ENCODE assay signal across 8 cellular contexts in the genomic region with DNA sequence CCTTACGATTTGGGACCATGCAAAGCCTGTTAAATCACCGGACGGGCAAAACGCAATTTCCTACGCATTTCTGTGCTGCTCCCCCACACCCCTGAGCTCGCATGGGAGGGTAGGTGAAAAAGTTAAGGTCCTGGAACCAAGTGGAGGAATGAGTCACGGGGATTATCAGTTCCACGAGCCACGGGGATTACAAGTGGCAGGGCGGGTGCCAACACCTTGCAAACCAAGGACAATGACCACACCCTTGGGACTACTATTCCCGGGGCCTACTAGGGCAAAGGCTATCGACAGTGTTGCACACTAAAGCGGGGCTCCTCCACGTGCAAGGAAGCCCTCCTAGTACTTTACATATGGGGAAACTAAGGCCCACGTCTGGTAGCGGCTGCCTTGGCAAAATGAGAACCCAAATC. TPM values are rescaled to one million over a fixed set of nuclear protein-coding genes. Genes with fewer than 3 reads are reported as not detected.
A peak's percentile ranks its signal among the peaks of the same experiment; 100 is the strongest.
DNase-seq lines count a peak whose midpoint lies in the region; ATAC-seq, FAIRE-seq and TF ChIP-seq lines count a peak whose summit lies in the region.

No MANE protein-coding gene starts in this region.

- H3K36me3 Mint-ChIP-seq in CD4-positive, CD25-positive, alpha-beta regulatory T cell = peaks cover 35% of the 10 kb centered on the region

- H3K79me2 ChIP-seq in GM12878 (ENCODE audit: control insufficient read depth, insufficient read depth, low read length) = peaks cover 25% of the 10 kb centered on the region

- peak overlapping the region; percentile 86 for H3K27ac ChIP-seq in CD4-positive, CD25-positive, alpha-beta regulatory T cell (ENCODE audit: insufficient read depth, low read length, poor library complexity, severe bottlenecking)
- H3K27ac ChIP-seq in GM12878 (ENCODE audit: control insufficient read depth, insufficient read depth) (peak overlapping the region; percentile 74), skin epidermis (peak overlapping the region in 20 of 21 experiments; percentile 65 to 97 (median 90))

- CTCF ChIA-PET in GM12878 (lab: Yijun Ruan, JAX) = interaction anchor here (0.8 to 1.7 kb wide), 5 partner anchors 16 to 428 kb away, joined by 3 to 5 read pairs (median 4); partner anchors contain the start of gene TGOLN2

- intact Hi-C loops in GM12878 (cut with micrococcal nuclease; ENCODE audit: unreplicated experiment) = loop anchor here (1.0 to 2.0 kb wide), 2 partner anchors 26 to 185 kb away; partner anchors contain the start of gene MAT2A

- no peak for TF ChIP-seq POLR2A in GM12878 (IDR thresholded peaks at IDR 0.05; ENCODE audit: low read depth, low read length)

- RAD21 ChIA-PET in GM12878 (lab: Charles Lee; ENCODE audit: unreplicated experiment) = interaction anchor here (0.6 to 1.8 kb wide), 10 partner anchors 23 to 413 kb away, joined by 3 to 9 read pairs (median 3); partner anchors contain the start of genes SH2D6 and TGOLN2

- ATAC-seq in CD4-positive, CD25-positive, alpha-beta regulatory T cell (ENCODE audit: low read depth in 2 of 2) = no peak
- ATAC-seq in GM21717 (IDR thresholded peaks at IDR 0.05; ENCODE audit: unreplicated experiment) (peak; percentile 14), GM12878 (peak; percentile 35)

- H3K9ac ChIP-seq in GM12878 (ENCODE audit: control insufficient read depth, insufficient read depth, low read length) = peak overlapping the region; percentile 94

- DNase-seq in CD4-positive, CD25-positive, alpha-beta regulatory T cell = peak in 1 of 3 donors; percentile 3
- DNase-seq in NCI-H69 (lab: John Stamatoyannopoulos, UW) (peak; percentile 24), GM12878 (ENCODE audit: low read depth, low spot score) (no peak), NCI-H187 treated with DMSO at 0.1 percent for 48 hours (lab: John Stamatoyannopoulos, UW) (no peak), GF-D8 (lab: John Stamatoyannopoulos, UW) (no peak)

- TF ChIP-seq RAD21 in GM12878 (IDR thresholded peaks at IDR 0.05; ENCODE audit: insufficient read depth, low read depth, low read length) = no peak

- no peaks in the 10 kb centered on the region for H3K9me3 ChIP-seq in CD4-positive, CD25-positive, alpha-beta regulatory T cell (ENCODE audit: control insufficient read depth in 2 of 2, low read length in 2 of 2)
- no peaks in the 10 kb centered on the region for H3K9me3 ChIP-seq in GM12878 (replicated peaks; ENCODE audit: control insufficient read depth, insufficient read depth, low read length)
- no peaks in the 10 kb centered on the region for H3K9me3 ChIP-seq in iPS-18c (ENCODE audit: control insufficient read depth, insufficient read depth, low read length)

- TSS peak; percentile 85 for BruUV-seq in GM12878 (replicated peaks; lab: Mats Ljungman, UMichigan)

- peak overlapping the region; percentile 96 to 99 (median 98) for H3K4me3 Mint-ChIP-seq in CD4-positive, CD25-positive, alpha-beta regulatory T cell

- peaks cover 40% of the 10 kb centered on the region for H3K4me1 ChIP-seq in CD4-positive, CD25-positive, alpha-beta regulatory T cell (ENCODE audit: control insufficient read depth, insufficient read depth, low read length, poor library complexity, severe bottlenecking)
- peaks cover 4% of the 10 kb centered on the region for H3K4me1 ChIP-seq in GM12878 (ENCODE audit: control insufficient read depth, insufficient read depth, low read length)

- H3K27ac Mint-ChIP-seq in CD4-positive, CD25-positive, alpha-beta regulatory T cell = peak overlapping the region; percentile 97 to 99 (median 98)

- H4K20me1 ChIP-seq in GM12878 (ENCODE audit: control insufficient read depth, insufficient read depth) = no peaks in the 10 kb centered on the region

- in situ Hi-C loops in GM12878 (cut with MboI) = no loop called here

- WGBS in GM12878 (ENCODE audit: insufficient coverage, insufficient replicate concordance, low lambda C conversion rate, missing lambda C conversion rate) = 3% methylated on average over 16 of the region's 16 CpGs

- no peak for FAIRE-seq in GM12878 (lab: Jason Lieb, UNC)

- H3K27me3 Mint-ChIP-seq in CD4-positive, CD25-positive, alpha-beta regulatory T cell = no peaks in the 10 kb centered on the region

- H3K27me3 ChIP-seq in CD4-positive, CD25-positive, alpha-beta regulatory T cell (ENCODE audit: control insufficient read depth, insufficient read depth, low read length) = no peaks in the 10 kb centered on the region
- H3K27me3 ChIP-seq in GM12878 (replicated peaks in 1 of 2; ENCODE audit: control insufficient read depth in 2 of 2, insufficient read depth in 2 of 2, low read length in 1 of 2) = no peaks in the 10 kb centered on the region

- no peak for TF ChIP-seq EP300 in GM12878 (IDR thresholded peaks at IDR 0.05; ENCODE audit: borderline replicate concordance in 1 of 2, control insufficient read depth in 1 of 2, low read depth in 2 of 2, low read length in 2 of 2)

- H2AFZ ChIP-seq in GM12878 (ENCODE audit: control insufficient read depth, low read depth, low read length) = peak overlapping the region; percentile 68

- peak overlapping the region; percentile 95 for H3K4me3 ChIP-seq in CD4-positive, CD25-positive, alpha-beta regulatory T cell (ENCODE audit: low read depth, low read length)
- peak overlapping the region; percentile 85 for H3K4me3 ChIP-seq in GM12878
- peak overlapping the region; percentile 59 for H3K4me3 ChIP-seq in iPS-18c (ENCODE audit: insufficient read depth, low read depth, low read length)
- H3K4me3 ChIP-seq in skin epidermis = peak overlapping the region; percentile 57 to 79 (median 63)

- SMC1A ChIA-PET in GM12878 (lab: Charles Lee; ENCODE audit: uncharacterized antibody, unreplicated experiment) = interaction anchor here (0.6 to 1.6 kb wide), 6 partner anchors 26 to 198 kb away, joined by 3 to 8 read pairs (median 4); partner anchors contain the start of gene TGOLN2

- POLR2A ChIA-PET in GM12878 (lab: Charles Lee) = interaction anchor here (0.6 to 3.0 kb wide), 13 partner anchors 15 to 242 kb away, joined by 3 to 20 read pairs (median 5); partner anchors contain the start of genes MAT2A, RNF181, TGOLN2 and VAMP8

- H3K36me3 ChIP-seq in CD4-positive, CD25-positive, alpha-beta regulatory T cell (ENCODE audit: control insufficient read depth, insufficient read depth, low read length) = peaks cover 34% of the 10 kb centered on the region
- peaks cover 1 to 5% of the 10 kb centered on the region in 2 experiments; a peak in 3 of 4 replicates for H3K36me3 ChIP-seq in GM12878 (ENCODE audit: control insufficient read depth in 2 of 2, insufficient read depth in 2 of 2, low read length in 1 of 2)

- peak overlapping the region; percentile 89 for H3K4me2 ChIP-seq in GM12878 (ENCODE audit: control insufficient read depth, insufficient read depth)

- H3K9me3 Mint-ChIP-seq in CD4-positive, CD25-positive, alpha-beta regulatory T cell = no peaks in the 10 kb centered on the region

- TF ChIP-seq CTCF in GM12878 (IDR thresholded peaks at IDR 0.05 in 2 of 3, conservative IDR thresholded peaks at IDR 0.05 in 1 of 3; ENCODE audit: control insufficient read depth in 2 of 3, extremely low read depth in 1 of 3, insufficient read depth in 1 of 3, low read depth in 3 of 3, low read length in 3 of 3) = no peak

- peaks cover 12 to 63% (median 35%) of the 10 kb centered on the region in 4 donors for H3K4me1 Mint-ChIP-seq in CD4-positive, CD25-positive, alpha-beta regulatory T cell

RNA-seq across cellular contexts. Expression of gene RETSAT, which starts 0.4 kb away (rescaled TPM):
- total RNA-seq in CD4-positive, CD25-positive, alpha-beta regulatory T cell = 32.4 TPM
- 10 to 100 TPM; 13.8 to 18.1 (median 15.8) TPM for polyA plus RNA-seq in CD4-positive, CD25-positive, alpha-beta regulatory T cell
- total RNA-seq in GM12878 (2013; cell fraction: nucleolus; rRNA removed) = 40.3 and 42.7 TPM in 2 replicates
- total RNA-seq in GM12878 (2014; rRNA removed) = 26.5 and 27.6 TPM in 2 replicates
- total RNA-seq in GM12878 (2014; rRNA removed; fragmentation: Illumina TruSeq; extraction: Trizol) = 22.5 and 22.8 TPM in 2 replicates
- 23.6 and 26.2 TPM in 2 replicates for total RNA-seq in GM12878 (2021)
- polyA plus RNA-seq in GM12878 (2011; ENCODE audit: low read depth) = 11.1 TPM
- 19.2 and 25.1 TPM in 2 replicates for polyA plus RNA-seq in GM12878 (2011; rRNA removed)
- polyA plus RNA-seq in GM12878 (2011; cell fraction: cytosol; rRNA removed) = 27.2 and 28.2 TPM in 2 replicates
- polyA plus RNA-seq in GM12878 (2011; cell fraction: nucleus; rRNA removed) = 44.6 and 50.4 TPM in 2 replicates
- polyA plus RNA-seq in GM12878 (2012) = 14.9 and 16.3 TPM in 2 replicates
- polyA plus RNA-seq in GM12878 (2014; fragmentation: Illumina TruSeq; extraction: Trizol) = 20.4 and 28.8 TPM in 2 replicates
- polyA plus RNA-seq in GM12878 (2014; fragmentation: Nextera tagmentation; extraction: Ambion mirVana) = 1 to 10 TPM; 3.3 to 4.4 TPM
- 21.3 and 21.6 TPM in 2 replicates for polyA plus RNA-seq in GM12878 (2014; rRNA removed)
- polyA plus RNA-seq in GM12878 (2016; fragmentation: Nextera tagmentation; extraction: Ambion mirVana) = 10 to 100 TPM; 12.8 to 15.2 TPM
- 27.0 and 35.1 TPM in 2 replicates for polyA minus RNA-seq in GM12878 (2011; rRNA and poly(A)+ RNA removed)
- polyA minus RNA-seq in GM12878 (2011; cell fraction: cytosol; rRNA and poly(A)+ RNA removed) = 15.8 and 18.2 TPM in 2 replicates
- 15.7 and 18.8 TPM in 2 replicates for polyA minus RNA-seq in GM12878 (2011; cell fraction: nucleus; rRNA and poly(A)+ RNA removed)

RNA-seq across cellular contexts. Expression of gene ELMOD3, which starts 0.7 kb away (rescaled TPM):
- 21.5 TPM for total RNA-seq in CD4-positive, CD25-positive, alpha-beta regulatory T cell
- polyA plus RNA-seq in CD4-positive, CD25-positive, alpha-beta regulatory T cell = 10 to 100 TPM; 13.5 to 16.3 (median 15.4) TPM
- 35.5 and 42.9 TPM in 2 replicates for total RNA-seq in GM12878 (2013; cell fraction: nucleolus; rRNA removed)
- total RNA-seq in GM12878 (2014; rRNA removed) = 11.0 and 14.6 TPM in 2 replicates
- total RNA-seq in GM12878 (2014; rRNA removed; fragmentation: Illumina TruSeq; extraction: Trizol) = 10.0 and 10.4 TPM in 2 replicates
- 10.1 and 11.2 TPM in 2 replicates for total RNA-seq in GM12878 (2021)
- polyA plus RNA-seq in GM12878 (2011; ENCODE audit: low read depth) = 5.8 TPM
- 19.0 and 19.1 TPM in 2 replicates for polyA plus RNA-seq in GM12878 (2011; rRNA removed)
- polyA plus RNA-seq in GM12878 (2011; cell fraction: cytosol; rRNA removed) = 18.8 and 22.2 TPM in 2 replicates
- 48.1 and 49.9 TPM in 2 replicates for polyA plus RNA-seq in GM12878 (2011; cell fraction: nucleus; rRNA removed)
- polyA plus RNA-seq in GM12878 (2012) = 7.7 and 9.1 TPM in 2 replicates
- polyA plus RNA-seq in GM12878 (2014; fragmentation: Illumina TruSeq; extraction: Trizol) = 13.5 and 14.0 TPM in 2 replicates
- 1 to 10 TPM; 1.2 to 2.7 TPM for polyA plus RNA-seq in GM12878 (2014; fragmentation: Nextera tagmentation; extraction: Ambion mirVana)
- 12.9 and 18.8 TPM in 2 replicates for polyA plus RNA-seq in GM12878 (2014; rRNA removed)
- 10 to 100 TPM; 13.9 to 14.4 TPM for polyA plus RNA-seq in GM12878 (2016; fragmentation: Nextera tagmentation; extraction: Ambion mirVana)
- 14.6 and 23.0 TPM in 2 replicates for polyA minus RNA-seq in GM12878 (2011; rRNA and poly(A)+ RNA removed)
- 3.0 and 3.7 TPM in 2 replicates for polyA minus RNA-seq in GM12878 (2011; cell fraction: cytosol; rRNA and poly(A)+ RNA removed)
- 13.4 and 18.3 TPM in 2 replicates for polyA minus RNA-seq in GM12878 (2011; cell fraction: nucleus; rRNA and poly(A)+ RNA removed)

RNA-seq across cellular contexts. Expression of gene TGOLN2, which starts 26.1 kb away (rescaled TPM):
- total RNA-seq in CD4-positive, CD25-positive, alpha-beta regulatory T cell = 168 TPM
- 10 to 100 TPM; 51.3 to 62.7 (median 62.1) TPM for polyA plus RNA-seq in CD4-positive, CD25-positive, alpha-beta regulatory T cell
- total RNA-seq in GM12878 (2013; cell fraction: nucleolus; rRNA removed) = 189 and 215 TPM in 2 replicates
- total RNA-seq in GM12878 (2014; rRNA removed) (35.2 and 37.2 TPM in 2 replicates), GM12878 (2014; rRNA removed; fragmentation: Illumina TruSeq; extraction: Trizol) (35.3 and 36.9 TPM in 2 replicates), GM12878 (2021) (62.6 and 64.7 TPM in 2 replicates)
- polyA plus RNA-seq in GM12878 (2011; ENCODE audit: low read depth) = 41.6 TPM
- polyA plus RNA-seq in GM12878 (2011; rRNA removed) (82.3 and 92.3 TPM in 2 replicates), GM12878 (2014; fragmentation: Illumina TruSeq; extraction: Trizol) (75.7 and 79.2 TPM in 2 replicates), GM12878 (2014; fragmentation: Nextera tagmentation; extraction: Ambion mirVana) (10 to 100 TPM; 13.8 to 21.6 TPM), GM12878 (2014; rRNA removed) (61.9 and 64.4 TPM in 2 replicates), GM12878 (2016; fragmentation: Nextera tagmentation; extraction: Ambion mirVana) (10 to 100 TPM; 48.1 to 50.7 TPM)
- 62.0 and 71.5 TPM in 2 replicates for polyA plus RNA-seq in GM12878 (2011; cell fraction: cytosol; rRNA removed)
- polyA plus RNA-seq in GM12878 (2011; cell fraction: nucleus; rRNA removed) = 56.7 and 70.6 TPM in 2 replicates
- polyA plus RNA-seq in GM12878 (2012) = 51.4 and 53.8 TPM in 2 replicates
- polyA minus RNA-seq in GM12878 (2011; rRNA and poly(A)+ RNA removed) = 59.0 and 63.1 TPM in 2 replicates
- polyA minus RNA-seq in GM12878 (2011; cell fraction: cytosol; rRNA and poly(A)+ RNA removed) = 19.8 and 21.1 TPM in 2 replicates
- 32.6 and 51.3 TPM in 2 replicates for polyA minus RNA-seq in GM12878 (2011; cell fraction: nucleus; rRNA and poly(A)+ RNA removed)

RNA-seq across cellular contexts. Expression of gene CAPG, which starts 56.3 kb away (rescaled TPM):
- 44.5 TPM for total RNA-seq in CD4-positive, CD25-positive, alpha-beta regulatory T cell
- polyA plus RNA-seq in CD4-positive, CD25-positive, alpha-beta regulatory T cell = 10 to 100 TPM; 19.9 to 74.7 (median 44.6) TPM
- total RNA-seq in GM12878 (2013; cell fraction: nucleolus; rRNA removed) = 25.6 and 33.4 TPM in 2 replicates
- total RNA-seq in GM12878 (2014; rRNA removed) = 132 and 139 TPM in 2 replicates
- total RNA-seq in GM12878 (2014; rRNA removed; fragmentation: Illumina TruSeq; extraction: Trizol) = 91.7 and 95.6 TPM in 2 replicates
- 109 and 139 TPM in 2 replicates for total RNA-seq in GM12878 (2021)
- 7.1 TPM for polyA plus RNA-seq in GM12878 (2011; ENCODE audit: low read depth)
- 29.9 and 47.6 TPM in 2 replicates for polyA plus RNA-seq in GM12878 (2011; rRNA removed)
- polyA plus RNA-seq in GM12878 (2011; cell fraction: cytosol; rRNA removed) = 68.7 and 99.0 TPM in 2 replicates
- 44.1 and 53.0 TPM in 2 replicates for polyA plus RNA-seq in GM12878 (2011; cell fraction: nucleus; rRNA removed)
- 15.4 and 29.0 TPM in 2 replicates for polyA plus RNA-seq in GM12878 (2012)
- polyA plus RNA-seq in GM12878 (2014; fragmentation: Illumina TruSeq; extraction: Trizol) = 21.9 and 74.5 TPM in 2 replicates
- 10 to 100 TPM; 26.3 to 65.6 TPM for polyA plus RNA-seq in GM12878 (2014; fragmentation: Nextera tagmentation; extraction: Ambion mirVana)
- polyA plus RNA-seq in GM12878 (2014; rRNA removed) = 169 and 192 TPM in 2 replicates
- 100 to 1,000 TPM; 110 to 129 TPM for polyA plus RNA-seq in GM12878 (2016; fragmentation: Nextera tagmentation; extraction: Ambion mirVana)
- polyA minus RNA-seq in GM12878 (2011; rRNA and poly(A)+ RNA removed) = 21.1 and 38.2 TPM in 2 replicates
- 14.4 and 19.4 TPM in 2 replicates for polyA minus RNA-seq in GM12878 (2011; cell fraction: cytosol; rRNA and poly(A)+ RNA removed)
- polyA minus RNA-seq in GM12878 (2011; cell fraction: nucleus; rRNA and poly(A)+ RNA removed) = 5.7 and 9.5 TPM in 2 replicates

Comparison
In these comparisons a context has a peak if more than half of its experiments do, and no peak if none do; other contexts are left out.
1. ATAC-seq: peak in GM21717 (single experiment) and GM12878 (single experiment); none in CD4-positive, CD25-positive, alpha-beta regulatory T cell (0 of 2).
2. Peak in every context shown above with its lines, with median percentiles within 50 percentile points of each other: H3K27ac ChIP-seq and H3K4me3 ChIP-seq.